16 cellular contexts compared by ENCODE assay signal in the genomic region with DNA sequence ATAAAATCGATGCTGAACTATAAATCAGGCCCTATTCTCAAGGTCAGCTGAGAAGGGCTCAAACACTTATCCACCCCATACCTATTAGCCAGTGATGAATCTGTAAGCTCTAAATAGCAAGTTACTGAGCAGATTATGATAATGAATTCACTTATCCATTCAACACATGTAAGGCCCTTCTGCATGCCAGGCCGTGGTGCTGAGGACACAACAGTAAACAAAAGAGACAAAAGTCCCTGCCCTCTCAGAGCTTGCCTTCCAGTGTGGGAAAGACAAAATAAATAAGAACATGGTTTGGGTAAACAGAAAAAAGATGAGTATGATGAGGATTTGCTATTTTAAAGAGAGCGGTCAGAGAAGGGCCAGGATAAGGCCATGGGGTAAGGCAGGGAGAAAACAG. TPM values are rescaled to one million over a fixed set of nuclear protein-coding genes. Genes with fewer than 3 reads are reported as not detected.
A peak's percentile ranks its signal among the peaks of the same experiment; 100 is the strongest.
DNase-seq lines count a peak whose midpoint lies in the region; ATAC-seq, FAIRE-seq and TF ChIP-seq lines count a peak whose summit lies in the region.
"Had no signal": no experiment of that assay in that cellular context is flagged by ENCODE, and none has a peak within 500 bp of the region (broad histone marks: within the 10 kb centered on the region; RNA-seq: fewer than 3 reads in every experiment).

No MANE protein-coding gene starts in this region.

- no peak overlapping the region for H3K4me2 ChIP-seq in osteoblast (ENCODE audit: insufficient read depth, low read length)
- H3K4me2 ChIP-seq: PC-9 had no signal

- peak overlapping the region; percentile 4 for H2AFZ ChIP-seq in osteoblast (ENCODE audit: low read length)
- H2AFZ ChIP-seq: PC-9 had no signal

- ATAC-seq in left ventricle myocardium superior, result peak; percentile 48
- ATAC-seq in right cardiac atrium, result no peak
- ATAC-seq: HCT116, SK-N-SH treated with all-trans-retinoic acid at 6 μM for 48 hours had no signal

- H3K4me1 ChIP-seq in right cardiac atrium (ENCODE audit: control insufficient read depth, insufficient read depth, low read length) (no peaks in the 10 kb centered on the region), osteoblast (ENCODE audit: insufficient read depth, low read length) (peaks cover 10% of the 10 kb centered on the region)

- H3K4me3 ChIP-seq in right cardiac atrium (ENCODE audit: low read length), result no peak overlapping the region
- no peak overlapping the region for H3K4me3 ChIP-seq in osteoblast (ENCODE audit: insufficient read depth, low read length)
- H3K4me3 ChIP-seq: PC-9 had no signal

- WGBS in right cardiac atrium, result 81% methylated on average over 3 of the region's 3 CpGs

- TF ChIP-seq CTCF in osteoblast (IDR thresholded peaks at IDR 0.05; ENCODE audit: extremely low read depth, low read depth, low read length), result no peak

- no peaks in the 10 kb centered on the region for H3K36me3 ChIP-seq in osteoblast (ENCODE audit: insufficient read depth, low read length)

- H3K27ac ChIP-seq in right cardiac atrium (ENCODE audit: low read length) (no peak overlapping the region), osteoblast (ENCODE audit: low read depth, low read length) (no peak overlapping the region), caudate nucleus (ENCODE audit: low read depth, low read length) (no peak overlapping the region)
- H3K27ac ChIP-seq: PC-9 had no signal

- H3K9me3 ChIP-seq in right cardiac atrium (ENCODE audit: control insufficient read depth, low read length) (no peaks in the 10 kb centered on the region), osteoblast (ENCODE audit: low read depth, low read length) (no peaks in the 10 kb centered on the region)

- H3K79me2 ChIP-seq in osteoblast (ENCODE audit: insufficient read depth, low read length), result peaks cover 21% of the 10 kb centered on the region

- DNase-seq in left ventricle myocardium superior (no peak), right cardiac atrium (no peak), NCI-H2029 treated with DMSO at 0.1 percent for 48 hours (lab: John Stamatoyannopoulos, UW) (peak; percentile 15), astrocyte of the hippocampus (ENCODE audit: low read depth, low spot score) (peak; percentile 46), osteoblast (ENCODE audit: insufficient read length, low spot score, missing footprints) (no peak), RCC 7860 (ENCODE audit: low spot score) (no peak), ureter (ENCODE audit: low spot score) (no peak), caudate nucleus (lab: John Stamatoyannopoulos, UW) (no peak)
- DNase-seq: ACHN; CD4-positive, alpha-beta T cell; NCI-H146; PC-9; SHP77 had no signal

- intact Hi-C loops in left ventricle myocardium superior (cut with micrococcal nuclease), result no loop called here
- intact Hi-C loops in right cardiac atrium (cut with DNase I), result no loop called here

- no peaks in the 10 kb centered on the region for H4K20me1 ChIP-seq in osteoblast (ENCODE audit: insufficient read depth, low read length)

- FAIRE-seq in RCC 7860 (lab: Jason Lieb, UNC), result no peak
- FAIRE-seq: GM18507 had no signal

- H3K27me3 ChIP-seq in right cardiac atrium (ENCODE audit: control insufficient read depth, insufficient read depth) (no peaks in the 10 kb centered on the region), osteoblast (ENCODE audit: insufficient read depth, low read length) (no peaks in the 10 kb centered on the region)

RNA-seq across cellular contexts. Expression of a gene that starts 11.7 kb away (rescaled TPM):
- total RNA-seq in left ventricle myocardium superior (4.0 TPM), right cardiac atrium (1 to 10 TPM; 5.3 to 8.7 (median 6.8) TPM), osteoblast (10.3 and 14.8 TPM in 2 replicates), ureter (19.3 TPM)
- 8.1 TPM for polyA plus RNA-seq in right cardiac atrium

Comparison
In these comparisons a context has a peak if more than half of its experiments do, and no peak if none do; other contexts are left out.
1. DNase-seq: peak in NCI-H2029 treated with DMSO at 0.1 percent for 48 hours (single experiment) and astrocyte of the hippocampus (single experiment); none in left ventricle myocardium superior (single experiment), right cardiac atrium (0 of 3), osteoblast (single experiment), RCC 7860 (single experiment), ureter (single experiment) and caudate nucleus (0 of 61).